In genomic region chr17:48589060-48589830, GRCh38 we compare ENCODE assay signal across 14 cellular contexts. TPM values are rescaled to one million over a fixed set of nuclear protein-coding genes. Genes with fewer than 3 reads are reported as not detected.
DNase-seq lines count a peak whose midpoint lies in the region; ATAC-seq and TF ChIP-seq lines count a peak whose summit lies in the region.
"Had no signal": no experiment of that assay in that cellular context is flagged by ENCODE, and none has a peak within 500 bp of the region (broad histone marks: within the 10 kb centered on the region; RNA-seq: fewer than 3 reads in every experiment).

No MANE protein-coding gene starts in this region.

- no peak overlapping the region for H3K27ac Mint-ChIP-seq in naive thymus-derived CD4-positive, alpha-beta T cell

- H3K27ac ChIP-seq in HUES6 (ENCODE audit: low read depth, low read length), result peak overlapping the region; percentile 7; the same call in 1 of the 2 replicates
- H3K27ac ChIP-seq in ovary, result no peak overlapping the region
- H3K27ac ChIP-seq in naive thymus-derived CD4-positive, alpha-beta T cell (ENCODE audit: low read depth, low read length), result no peak overlapping the region
- H3K27ac ChIP-seq: PC-9 had no signal

- peaks cover 27 to 69% (median 40%) of the 10 kb centered on the region in 7 donors for H3K4me1 Mint-ChIP-seq in naive thymus-derived CD4-positive, alpha-beta T cell

- H3K36me3 ChIP-seq in HUES6 (ENCODE audit: control insufficient read depth, insufficient read depth, low read length), result no peaks in the 10 kb centered on the region; the same call in 1 of the 2 replicates
- no peaks in the 10 kb centered on the region for H3K36me3 ChIP-seq in ovary
- no peaks in the 10 kb centered on the region for H3K36me3 ChIP-seq in naive thymus-derived CD4-positive, alpha-beta T cell (ENCODE audit: control insufficient read depth in 2 of 3, insufficient read depth in 3 of 3, low read length in 3 of 3)

- peak overlapping the region in 1 of 10 donors; percentile 38 for H3K4me3 Mint-ChIP-seq in naive thymus-derived CD4-positive, alpha-beta T cell

- ATAC-seq in naive thymus-derived CD4-positive, alpha-beta T cell, result no peak

- no peak for TF ChIP-seq EP300 in ovary (IDR thresholded peaks at IDR 0.05)

- peaks cover 16% of the 10 kb centered on the region for H3K4me1 ChIP-seq in HUES6 (ENCODE audit: control insufficient read depth, insufficient read depth, low read length)
- H3K4me1 ChIP-seq in ovary (ENCODE audit: insufficient read depth), result peaks cover 3% of the 10 kb centered on the region
- H3K4me1 ChIP-seq in naive thymus-derived CD4-positive, alpha-beta T cell (ENCODE audit: control insufficient read depth in 2 of 2, insufficient read depth in 2 of 2, low read length in 2 of 2), result peaks cover 21 to 28% of the 10 kb centered on the region in 2 donors

- TF ChIP-seq CTCF in fibroblast of pulmonary artery (IDR thresholded peaks at IDR 0.05; ENCODE audit: low read length, missing control alignments) (no peak), ovary (IDR thresholded peaks at IDR 0.05) (no peak)

- intact Hi-C loops in ovary (cut with DNase I), result no loop called here
- intact Hi-C loops in naive thymus-derived CD4-positive, alpha-beta T cell (cut with micrococcal nuclease), result no loop called here

- DNase-seq in A172 (ENCODE audit: low spot score) (peak; percentile 66), fibroblast of pulmonary artery (ENCODE audit: low read depth) (no peak), ovary (no peak), activated T-cell treated with anti-CD3 and anti-CD28 coated beads for 4 hours (no peak), cerebellum (ENCODE audit: low spot score) (no peak), NAMALWA (ENCODE audit: low spot score) (no peak)
- DNase-seq in naive thymus-derived CD4-positive, alpha-beta T cell, result no peak
- DNase-seq: activated naive CD4-positive, alpha-beta T cell treated with anti-CD3 and anti-CD28 coated beads, Interleukin-2, amount 50 U/mL, for 16 hours; caudate nucleus; DMS 273 treated with DMSO at 0.1 percent for 48 hours; H7; NCI-H524 treated with DMSO at 0.1 percent for 48 hours; PC-9 had no signal

- POLR2A ChIA-PET in naive thymus-derived CD4-positive, alpha-beta T cell (lab: Charles Lee), result interaction anchor here (1.1 to 1.4 kb wide), 2 partner anchors 15 to 243 kb away, joined by 3 to 5 read pairs; no protein-coding TSS in a partner anchor

- no peak for TF ChIP-seq POLR2A in ovary (IDR thresholded peaks at IDR 0.05)

- H3K27me3 ChIP-seq in HUES6 (ENCODE audit: control insufficient read depth, insufficient read depth, low read length) (peaks cover 100% of the 10 kb centered on the region), ovary (no peaks in the 10 kb centered on the region)
- peaks cover 8 to 38% of the 10 kb centered on the region in 2 donors for H3K27me3 ChIP-seq in naive thymus-derived CD4-positive, alpha-beta T cell (ENCODE audit: control insufficient read depth in 2 of 2, insufficient read depth in 2 of 2, low read length in 2 of 2)

- CTCF ChIA-PET in naive thymus-derived CD4-positive, alpha-beta T cell (lab: Charles Lee), result interaction anchor here (0.8 to 2.6 kb wide), 3 partner anchors 30 to 97 kb away, joined by 3 to 8 read pairs (median 3); no protein-coding TSS in a partner anchor

- peaks cover 0 to 9% (median 0%) of the 10 kb centered on the region in 5 donors for H3K36me3 Mint-ChIP-seq in naive thymus-derived CD4-positive, alpha-beta T cell

- H3K9me3 Mint-ChIP-seq in naive thymus-derived CD4-positive, alpha-beta T cell, result no peaks in the 10 kb centered on the region

- H3K4me3 ChIP-seq in HUES6 (ENCODE audit: low read depth, low read length) (peak overlapping the region; percentile 57), fibroblast of pulmonary artery (replicated peaks; ENCODE audit: low read depth, low read length) (peak overlapping the region; percentile 19), ovary (peak overlapping the region; percentile 27)
- no peak overlapping the region for H3K4me3 ChIP-seq in naive thymus-derived CD4-positive, alpha-beta T cell (ENCODE audit: low read length)
- H3K4me3 ChIP-seq: PC-9 had no signal

- H3K9me3 ChIP-seq in HUES6 (ENCODE audit: control insufficient read depth, insufficient read depth, low read depth, low read length) (no peaks in the 10 kb centered on the region), ovary (peaks cover 0 to 4% of the 10 kb centered on the region in 2 donors)
- no peaks in the 10 kb centered on the region for H3K9me3 ChIP-seq in naive thymus-derived CD4-positive, alpha-beta T cell (ENCODE audit: control insufficient read depth in 2 of 3, low read length in 3 of 3)

- WGBS in ovary, 3 donors, result 18 to 20% (median 19%) methylated on average over 10 of the region's 10 CpGs

- peak overlapping the region; percentile 83 for H3K9ac ChIP-seq in HUES6 (ENCODE audit: low read length)

- peaks cover 90 to 98% (median 94%) of the 10 kb centered on the region in 5 donors for H3K27me3 Mint-ChIP-seq in naive thymus-derived CD4-positive, alpha-beta T cell

RNA-seq across cellular contexts. Expression of gene HOXB3, which starts 0.8 kb away (rescaled TPM):
- total RNA-seq in A172 (2014; rRNA removed; shearing (Covaris generic)), result 20.1 and 24.1 TPM in 2 replicates
- total RNA-seq in ovary (10 to 100 TPM in 2 of 7 donors, 1 to 10 TPM in 3, under 1 TPM in 2; 0.43 to 10.7 (median 2.7) TPM), cerebellum (not detected)
- 1 to 10 TPM in 1 of 2 donors, under 1 TPM in 1; 0.48 to 4.7 TPM for polyA plus RNA-seq in ovary
- total RNA-seq in naive thymus-derived CD4-positive, alpha-beta T cell, result 10 to 100 TPM in 1 of 5 experiments, 1 to 10 TPM in 3, under 1 TPM in 1; 0.48 to 14.6 (median 7.1) TPM
- under 1 TPM in 1 of 2 donors, not detected in 1; 0.11 TPM for polyA plus RNA-seq in naive thymus-derived CD4-positive, alpha-beta T cell

RNA-seq across cellular contexts. Expression of gene HOXB5, which starts 4.3 kb away (rescaled TPM):
- total RNA-seq in A172 (2014; rRNA removed; shearing (Covaris generic)), result 2.0 and 2.4 TPM in 2 replicates
- 1 to 10 TPM in 2 of 7 donors, under 1 TPM in 4, not detected in 1; 0.20 to 2.8 (median 0.66) TPM for total RNA-seq in ovary
- polyA plus RNA-seq in ovary, result under 1 TPM; 0.04 to 0.53 TPM
- total RNA-seq in cerebellum, result not detected
- total RNA-seq in naive thymus-derived CD4-positive, alpha-beta T cell, result not detected
- not detected for polyA plus RNA-seq in naive thymus-derived CD4-positive, alpha-beta T cell
- total RNA-seq: H7 had no signal

RNA-seq across cellular contexts. Expression of gene HOXB4, which starts 11.1 kb away (rescaled TPM):
- 5.1 and 6.3 TPM in 2 replicates for total RNA-seq in A172 (2014; rRNA removed; shearing (Covaris generic))
- total RNA-seq in ovary (1 to 10 TPM in 3 of 7 donors, under 1 TPM in 4; 0.18 to 3.4 (median 0.87) TPM), cerebellum (0.09 TPM)
- 1 to 10 TPM in 1 of 2 donors, under 1 TPM in 1; 0.13 to 1.3 TPM for polyA plus RNA-seq in ovary
- total RNA-seq in naive thymus-derived CD4-positive, alpha-beta T cell, result 1 to 10 TPM in 4 of 5 experiments, under 1 TPM in 1; 0.34 to 7.9 (median 2.4) TPM
- not detected for polyA plus RNA-seq in naive thymus-derived CD4-positive, alpha-beta T cell

RNA-seq across cellular contexts. Expression of gene HOXB6, which starts 15.5 kb away (rescaled TPM):
- total RNA-seq in A172 (2014; rRNA removed; shearing (Covaris generic)), result 40.2 and 58.7 TPM in 2 replicates
- 10 to 100 TPM in 1 of 7 donors, 1 to 10 TPM in 4, under 1 TPM in 2; 0.25 to 10.3 (median 1.7) TPM for total RNA-seq in ovary
- under 1 TPM; 0.25 to 0.73 TPM for polyA plus RNA-seq in ovary
- total RNA-seq in cerebellum, result not detected
- total RNA-seq in naive thymus-derived CD4-positive, alpha-beta T cell, result under 1 TPM in 1 of 5 experiments, not detected in 4; 0.34 TPM
- polyA plus RNA-seq in naive thymus-derived CD4-positive, alpha-beta T cell, result not detected
- total RNA-seq: H7 had no signal

RNA-seq across cellular contexts. Expression of gene HOXB7, which starts 21.6 kb away (rescaled TPM):
- total RNA-seq in A172 (2014; rRNA removed; shearing (Covaris generic)), result 22.4 and 24.7 TPM in 2 replicates
- 1 to 10 TPM in 4 of 7 donors, under 1 TPM in 3; 0.23 to 2.9 (median 1.3) TPM for total RNA-seq in ovary
- 1 to 10 TPM in 1 of 2 donors, under 1 TPM in 1; 0.48 to 6.9 TPM for polyA plus RNA-seq in ovary
- total RNA-seq in cerebellum, result not detected
- under 1 TPM in 1 of 5 experiments, not detected in 4; 0.31 TPM for total RNA-seq in naive thymus-derived CD4-positive, alpha-beta T cell
- not detected for polyA plus RNA-seq in naive thymus-derived CD4-positive, alpha-beta T cell
